Comparison of ENCODE assay signal across 22 cellular contexts in the genomic region with DNA sequence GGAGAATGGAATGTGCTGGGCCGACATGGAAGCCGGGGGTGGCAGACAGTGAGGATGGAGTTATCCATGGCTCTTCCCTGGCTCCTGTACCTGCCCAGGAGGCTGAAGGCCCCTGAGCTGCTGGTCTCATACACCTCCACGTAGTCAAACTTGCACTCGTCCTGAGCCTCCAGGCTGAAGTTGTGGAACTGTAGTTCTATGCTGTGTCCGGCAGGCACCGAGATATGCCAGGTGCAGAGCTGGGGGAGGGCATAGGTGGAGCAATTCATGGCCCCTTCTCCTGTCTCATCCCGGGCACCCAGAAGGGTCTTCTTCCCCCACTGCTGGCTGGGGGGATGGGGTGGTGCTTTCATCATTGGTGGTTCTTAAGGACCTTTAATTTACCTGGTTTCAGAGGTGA. TPM values are rescaled to one million over a fixed set of nuclear protein-coding genes. Genes with fewer than 3 reads are reported as not detected.
"Had no signal": no experiment of that assay in that cellular context is flagged by ENCODE, and none has a peak within 500 bp of the region (broad histone marks: within the 10 kb centered on the region; RNA-seq: fewer than 3 reads in every experiment).

No MANE protein-coding gene starts in this region.

- H3K27ac ChIP-seq: HL-60 had no signal

- H3K4me2 ChIP-seq: SK-N-SH had no signal

- DNase-seq: KBM-7, NCI-H1092, NCI-H1105 treated with DMSO at 0.1 percent for 48 hours, NCI-H1417 treated with DMSO at 0.1 percent for 48 hours, NCI-H146, NCI-H1694 treated with DMSO at 0.1 percent for 48 hours, NCI-H1930, NCI-H2081, NCI-H2107, NCI-H2227 treated with DMSO at 0.1 percent for 48 hours, NCI-H524 treated with DMSO at 0.1 percent for 48 hours, NCI-H69, NCI-H774, Right ventricle myocardium superior, RPMI8226, SIG-M5, SK-N-SH had no signal

- H3K9ac ChIP-seq: SK-N-SH had no signal

- H3K9me3 ChIP-seq: SK-N-SH had no signal

RNA-seq across cellular contexts. Expression of a gene that starts 2.8 kb away (rescaled TPM):
- total RNA-seq: LHCN-M2, MCF 10A, NCI-H460, Right ventricle myocardium superior, SK-MEL-5 had no signal
- polyA plus RNA-seq: SK-N-SH had no signal

RNA-seq across cellular contexts. Expression of a gene that starts 3.0 kb away (rescaled TPM):
- total RNA-seq: MCF 10A, NCI-H460, SK-MEL-5 had no signal
